In the genomic region with DNA sequence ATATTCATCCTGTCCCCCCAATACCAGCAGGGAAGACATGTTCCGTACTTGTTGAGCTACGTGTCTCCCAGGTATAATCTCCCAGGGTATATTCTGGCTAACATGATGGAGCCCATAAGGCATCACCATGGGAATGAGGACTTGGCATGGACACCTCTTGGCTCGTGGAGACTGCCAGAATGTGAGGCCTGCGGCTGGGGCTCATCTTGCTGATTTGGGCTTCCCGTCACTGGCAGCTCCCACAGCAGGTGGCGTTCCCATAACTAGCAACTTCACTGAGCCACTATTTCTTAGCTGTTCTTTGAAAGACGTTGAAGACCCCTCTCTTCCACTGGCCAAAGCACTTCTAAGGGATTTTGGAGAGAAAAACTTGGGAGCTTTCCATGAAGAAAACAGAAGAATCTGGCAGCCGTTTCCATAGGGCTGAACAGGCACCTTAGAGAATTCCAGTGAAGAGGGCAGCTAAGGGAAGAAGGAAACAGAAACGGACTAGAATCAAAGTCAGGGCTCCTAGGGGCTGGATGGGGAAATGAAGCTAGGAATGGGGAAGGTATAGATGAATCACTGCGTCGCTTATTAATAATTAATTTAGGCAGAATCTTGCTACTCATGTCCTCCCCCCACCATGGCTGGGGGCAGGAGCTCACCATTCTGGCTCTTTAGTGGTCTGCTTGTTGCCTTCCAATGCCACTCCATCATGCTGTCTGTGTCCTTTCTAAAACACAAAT, we compare ENCODE assay signal across 1 cellular context.
TF ChIP-seq lines count a peak whose summit lies in the region.

No MANE protein-coding gene starts in this region.

TF ChIP-seq in neural cell, 6 proteins besides CTCF, POLR2A, EP300 and RAD21 (continued from another document):
- TF ChIP-seq, protein P1, sequence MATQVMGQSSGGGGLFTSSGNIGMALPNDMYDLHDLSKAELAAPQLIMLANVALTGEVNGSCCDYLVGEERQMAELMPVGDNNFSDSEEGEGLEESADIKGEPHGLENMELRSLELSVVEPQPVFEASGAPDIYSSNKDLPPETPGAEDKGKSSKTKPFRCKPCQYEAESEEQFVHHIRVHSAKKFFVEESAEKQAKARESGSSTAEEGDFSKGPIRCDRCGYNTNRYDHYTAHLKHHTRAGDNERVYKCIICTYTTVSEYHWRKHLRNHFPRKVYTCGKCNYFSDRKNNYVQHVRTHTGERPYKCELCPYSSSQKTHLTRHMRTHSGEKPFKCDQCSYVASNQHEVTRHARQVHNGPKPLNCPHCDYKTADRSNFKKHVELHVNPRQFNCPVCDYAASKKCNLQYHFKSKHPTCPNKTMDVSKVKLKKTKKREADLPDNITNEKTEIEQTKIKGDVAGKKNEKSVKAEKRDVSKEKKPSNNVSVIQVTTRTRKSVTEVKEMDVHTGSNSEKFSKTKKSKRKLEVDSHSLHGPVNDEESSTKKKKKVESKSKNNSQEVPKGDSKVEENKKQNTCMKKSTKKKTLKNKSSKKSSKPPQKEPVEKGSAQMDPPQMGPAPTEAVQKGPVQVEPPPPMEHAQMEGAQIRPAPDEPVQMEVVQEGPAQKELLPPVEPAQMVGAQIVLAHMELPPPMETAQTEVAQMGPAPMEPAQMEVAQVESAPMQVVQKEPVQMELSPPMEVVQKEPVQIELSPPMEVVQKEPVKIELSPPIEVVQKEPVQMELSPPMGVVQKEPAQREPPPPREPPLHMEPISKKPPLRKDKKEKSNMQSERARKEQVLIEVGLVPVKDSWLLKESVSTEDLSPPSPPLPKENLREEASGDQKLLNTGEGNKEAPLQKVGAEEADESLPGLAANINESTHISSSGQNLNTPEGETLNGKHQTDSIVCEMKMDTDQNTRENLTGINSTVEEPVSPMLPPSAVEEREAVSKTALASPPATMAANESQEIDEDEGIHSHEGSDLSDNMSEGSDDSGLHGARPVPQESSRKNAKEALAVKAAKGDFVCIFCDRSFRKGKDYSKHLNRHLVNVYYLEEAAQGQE (IDR thresholded peaks at IDR 0.05; ENCODE audit: borderline replicate concordance): no peak
- no peak for TF ChIP-seq EZH2 (IDR thresholded peaks at IDR 0.05; ENCODE audit: borderline replicate concordance, insufficient read depth, low read length, poor library complexity, severe bottlenecking)
- TF ChIP-seq MXI1 (conservative IDR thresholded peaks at IDR 0.05; ENCODE audit: poor library complexity, severe bottlenecking): no peak
- no peak for TF ChIP-seq POLR2AphosphoS5 (IDR thresholded peaks at IDR 0.05)
- no peak for TF ChIP-seq SMC3 (conservative IDR thresholded peaks at IDR 0.05; ENCODE audit: poor library complexity)
